Comparison of ENCODE assay signal across 10 cellular contexts in genomic region chr2:222303828-222304736, GRCh38. TPM values are rescaled to one million over a fixed set of nuclear protein-coding genes. Genes with fewer than 3 reads are reported as not detected.
DNase-seq lines count a peak whose midpoint lies in the region; ATAC-seq and TF ChIP-seq lines count a peak whose summit lies in the region.
"Had no signal": no experiment of that assay in that cellular context is flagged by ENCODE, and none has a peak within 500 bp of the region (broad histone marks: within the 10 kb centered on the region; RNA-seq: fewer than 3 reads in every experiment).

No MANE protein-coding gene starts in this region.

- H3K4me3 ChIP-seq in HUES64 (ENCODE audit: low read length) = peak overlapping the region; percentile 22; the same call in 1 of the 2 replicates

- no peak for DNase-seq in CD4-positive, alpha-beta T cell
- DNase-seq in neural crest cell (ENCODE audit: low read depth, low spot score) = no peak
- DNase-seq in NCI-H1105 (lab: John Stamatoyannopoulos, UW) = no peak
- DNase-seq in GF-D8 (lab: John Stamatoyannopoulos, UW) = no peak
- no peak for DNase-seq in COLO829 (ENCODE audit: low spot score)
- DNase-seq: central memory CD4-positive, alpha-beta T cell had no signal

- CTCF ChIA-PET in CD4-positive, alpha-beta T cell (lab: Charles Lee) = no interaction called here

- H3K9me3 Mint-ChIP-seq in CD4-positive, alpha-beta T cell = no peaks in the 10 kb centered on the region
- peaks cover 0 to 27% (median 8%) of the 10 kb centered on the region in 5 experiments for H3K9me3 Mint-ChIP-seq in brain
- no peaks in the 10 kb centered on the region for H3K9me3 Mint-ChIP-seq in neural crest cell

- H3K9ac ChIP-seq in HUES64 (ENCODE audit: low read depth, low read length) = no peak overlapping the region

- H3K27me3 Mint-ChIP-seq in CD4-positive, alpha-beta T cell = peaks cover 100% of the 10 kb centered on the region
- H3K27me3 Mint-ChIP-seq in brain (peaks cover 100% of the 10 kb centered on the region), neural crest cell (ENCODE audit: low read depth) (peaks cover 100% of the 10 kb centered on the region)

- H3K9me3 ChIP-seq in CD4-positive, alpha-beta T cell (ENCODE audit: control insufficient read depth, low read length) = peaks cover 6% of the 10 kb centered on the region
- H3K9me3 ChIP-seq in HUES64 (ENCODE audit: insufficient read depth, low read depth, low read length) = no peaks in the 10 kb centered on the region
- H3K9me3 ChIP-seq: vagina had no signal

- 1% methylated on average over 33 of the region's 38 CpGs for WGBS in HUES64

- no peaks in the 10 kb centered on the region for H3K36me3 Mint-ChIP-seq in CD4-positive, alpha-beta T cell (ENCODE audit: low read depth)
- no peaks in the 10 kb centered on the region for H3K36me3 Mint-ChIP-seq in brain
- H3K36me3 Mint-ChIP-seq in neural crest cell (ENCODE audit: low read depth) = no peaks in the 10 kb centered on the region

- intact Hi-C loops in CD4-positive, alpha-beta T cell (cut with DNase I, micrococcal nuclease) = no loop called here

- peaks cover 31% of the 10 kb centered on the region for H3K4me1 ChIP-seq in HUES64 (ENCODE audit: insufficient read depth, low read length)

- H3K4me1 Mint-ChIP-seq in CD4-positive, alpha-beta T cell (ENCODE audit: low read depth) = peaks cover 41% of the 10 kb centered on the region
- H3K4me1 Mint-ChIP-seq in brain (peaks cover 72% of the 10 kb centered on the region), neural crest cell (peaks cover 72% of the 10 kb centered on the region)

- TF ChIP-seq CTCF in CD4-positive, alpha-beta T cell (IDR thresholded peaks at IDR 0.05) = no peak
- no peak for TF ChIP-seq CTCF in brain (conservative IDR thresholded peaks at IDR 0.05)
- no peak for TF ChIP-seq CTCF in neural crest cell (conservative IDR thresholded peaks at IDR 0.05)

- POLR2A ChIA-PET in CD4-positive, alpha-beta T cell (lab: Charles Lee) = no interaction called here

- H3K27ac Mint-ChIP-seq in CD4-positive, alpha-beta T cell = no peak overlapping the region
- peak overlapping the region in 3 of 5 experiments; percentile 25 to 88 (median 63) for H3K27ac Mint-ChIP-seq in brain
- H3K27ac Mint-ChIP-seq in neural crest cell (ENCODE audit: unreplicated experiment) = no peak overlapping the region

- H3K27ac ChIP-seq in CD4-positive, alpha-beta T cell (ENCODE audit: low read depth, low read length) = no peak overlapping the region
- no peak overlapping the region for H3K27ac ChIP-seq in HUES64 (ENCODE audit: low read depth, low read length)
- H3K27ac ChIP-seq: vagina had no signal

- peak overlapping the region; percentile 78 for H3K4me3 Mint-ChIP-seq in CD4-positive, alpha-beta T cell
- H3K4me3 Mint-ChIP-seq in brain (peak overlapping the region in 4 of 5 experiments; percentile 37 to 85 (median 82)), neural crest cell (peak overlapping the region; percentile 66)

- ATAC-seq in CD4-positive, alpha-beta T cell (ENCODE audit: poor library complexity) = no peak
- ATAC-seq in GM21529 (IDR thresholded peaks at IDR 0.05; ENCODE audit: unreplicated experiment) = no peak

- H3K27me3 ChIP-seq in CD4-positive, alpha-beta T cell (ENCODE audit: control insufficient read depth, insufficient read depth, low read length) = peaks cover 100% of the 10 kb centered on the region
- H3K27me3 ChIP-seq in HUES64 (ENCODE audit: insufficient read depth, low read length) = peaks cover 100% of the 10 kb centered on the region

- no peaks in the 10 kb centered on the region for H3K36me3 ChIP-seq in HUES64 (ENCODE audit: insufficient read depth, low read length)
- H3K36me3 ChIP-seq: vagina had no signal

RNA-seq across cellular contexts. Expression of gene PAX3, which starts 5.3 kb away (rescaled TPM):
- total RNA-seq in CD4-positive, alpha-beta T cell = not detected
- 5.0 TPM for polyA plus RNA-seq in HUES64 (2013, experiment 1 of 2)
- 9.9 TPM for polyA plus RNA-seq in HUES64 (2013, experiment 2 of 2)
- not detected for polyA plus RNA-seq in brain (ENCODE audit: insufficient read depth, low read depth, low replicate concordance)
- 52.1 and 52.2 TPM in 2 replicates for total RNA-seq in neural crest cell
- total RNA-seq: vagina had no signal

Comparison
In these comparisons a context has a peak if more than half of its experiments do, and no peak if none do; other contexts are left out.
1. H3K27ac Mint-ChIP-seq: peak in brain (3 of 5); none in CD4-positive, alpha-beta T cell (single experiment) and neural crest cell (single experiment).
2. RNA of gene PAX3, which starts 5.3 kb away (total RNA-seq): 52.1 to 52.2 TPM in neural crest cell; not detected in CD4-positive, alpha-beta T cell; every median in the first group is over 10 times any median in the second.
3. Peak in every context shown above with its lines, with median percentiles within 50 percentile points of each other: H3K4me3 Mint-ChIP-seq.